8 cellular contexts compared by ENCODE assay signal in genomic region chr16:85370881-85371651, GRCh38.
A peak's percentile ranks its signal among the peaks of the same experiment; 100 is the strongest.
DNase-seq lines count a peak whose midpoint lies in the region; ATAC-seq and TF ChIP-seq lines count a peak whose summit lies in the region.
"Had no signal": no experiment of that assay in that cellular context is flagged by ENCODE, and none has a peak within 500 bp of the region (broad histone marks: within the 10 kb centered on the region; RNA-seq: fewer than 3 reads in every experiment).

No MANE protein-coding gene starts in this region.

- intact Hi-C loops in IMR-90 (cut with micrococcal nuclease) (loop anchor here (2.0 kb wide), 1 partner anchor 240 kb away; no protein-coding TSS in a partner anchor), breast epithelium (cut with DNase I; ENCODE audit: low total_unique reads) (no loop called here), transverse colon (cut with DNase I; ENCODE audit: low total_unique reads) (no loop called here)

- WGBS in IMR-90 (ENCODE audit: extremely low coverage in 2 of 2, insufficient read length in 1 of 2), 2 experiments = 75% methylated on average over 9 of the region's 28 CpGs; no CpG with 5 or more reads in 1 of the 2 experiments
- WGBS in mesenchymal stem cell = 67% methylated on average over 28 of the region's 28 CpGs
- 20 to 36% methylated on average over 2 to 19 of the region's 28 CpGs for WGBS in transverse colon (ENCODE audit: low coverage in 1 of 2), 2 donors

- CTCF ChIA-PET in IMR-90 (lab: Yijun Ruan, JAX) = interaction anchor here (1.5 kb wide), 1 partner anchor 9 kb away, joined by 4 read pairs; no protein-coding TSS in a partner anchor

- H4K20me1 ChIP-seq in IMR-90 (ENCODE audit: insufficient read depth, low read length) = peaks cover 60% of the 10 kb centered on the region

- no peak overlapping the region for H3K9ac ChIP-seq in IMR-90 (ENCODE audit: low read depth, low read length)
- peak overlapping the region; percentile 78 for H3K9ac ChIP-seq in mesenchymal stem cell (ENCODE audit: low read length)

- peak overlapping the region; percentile 78 to 94 for H2BK12ac ChIP-seq in mesenchymal stem cell (ENCODE audit: low read length in 2 of 2)

- DNase-seq in IMR-90 (no peak), breast epithelium (ENCODE audit: low spot score in 2 of 2) (peak; percentile 60 to 77), mesenchymal stem cell (peak; percentile 67), transverse colon (peak; percentile 83), cerebellum (ENCODE audit: low spot score) (no peak), Kasumi-1 (lab: John Stamatoyannopoulos, UW) (no peak)
- DNase-seq: NCI-H2029 had no signal

- no TSS peak for BruUV-seq in IMR-90 (replicated peaks; lab: Mats Ljungman, UMichigan)

- in situ Hi-C loops in IMR-90 (cut with MboI; ENCODE audit: low sequenced_read_pairs) = no loop called here
- in situ Hi-C loops in transverse colon (cut with MboI; ENCODE audit: low pct_ligation_motif_present in 1 of 4, low pct_unique_long_range_greater_than_20kb in 1 of 4, low sequenced_read_pairs in 3 of 4) = no loop called here

- TF ChIP-seq CTCF in IMR-90 (conservative IDR thresholded peaks at IDR 0.05; ENCODE audit: low read depth, low read length) (no peak), breast epithelium (IDR thresholded peaks at IDR 0.05) (no peak), transverse colon (IDR thresholded peaks at IDR 0.05) (peak in 3 of 5 experiments; percentile 16 to 41 (median 16))

- no peak overlapping the region for H2AK9ac ChIP-seq in IMR-90 (replicated peaks; ENCODE audit: low read depth, low read length, poor library complexity)

- no peak overlapping the region for H3K23ac ChIP-seq in IMR-90 (ENCODE audit: low read depth, low read length)
- H3K23ac ChIP-seq in mesenchymal stem cell (ENCODE audit: low read length in 2 of 2) = peak overlapping the region in 1 of 2 experiments; percentile 0

- H3K4me3 ChIP-seq in IMR-90 (ENCODE audit: insufficient read depth, low read depth, low read length) (no peak overlapping the region), breast epithelium (peak overlapping the region; percentile 35 to 54 (median 36)), mesenchymal stem cell (ENCODE audit: insufficient read depth in 1 of 2, low read depth in 1 of 2, low read length in 2 of 2) (peak overlapping the region in 1 of 2 experiments; percentile 64), transverse colon (peak overlapping the region in 2 of 4 donors; percentile 9 to 20)

- H4K91ac ChIP-seq in IMR-90 (ENCODE audit: insufficient read depth, low read depth, low read length) = peak overlapping the region; percentile 66; the same call in 1 of the 2 replicates
- H4K91ac ChIP-seq in mesenchymal stem cell (ENCODE audit: low read length) = peak overlapping the region; percentile 98

- no peaks in the 10 kb centered on the region for H3K27me3 ChIP-seq in IMR-90 (ENCODE audit: control insufficient read depth, insufficient read depth, low read length)
- H3K27me3 ChIP-seq in breast epithelium = no peaks in the 10 kb centered on the region
- no peaks in the 10 kb centered on the region for H3K27me3 ChIP-seq in mesenchymal stem cell (ENCODE audit: control insufficient read depth in 1 of 2, insufficient read depth in 1 of 2, low read length in 2 of 2)
- H3K27me3 ChIP-seq in transverse colon = no peaks in the 10 kb centered on the region

- H3K18ac ChIP-seq in IMR-90 (ENCODE audit: low read depth, low read length) (no peak overlapping the region), mesenchymal stem cell (ENCODE audit: low read depth in 1 of 2, low read length in 2 of 2) (peak overlapping the region; percentile 81 to 97)

- H3K79me1 ChIP-seq in IMR-90 (ENCODE audit: low read depth in 1 of 2, low read length in 2 of 2) (peaks cover 9 to 62% of the 10 kb centered on the region in 2 experiments), mesenchymal stem cell (replicated peaks; ENCODE audit: low read length, poor library complexity, severe bottlenecking) (peaks cover 26% of the 10 kb centered on the region)

- H3K4ac ChIP-seq in IMR-90 (ENCODE audit: low read depth, low read length) (no peak overlapping the region), mesenchymal stem cell (ENCODE audit: low read depth in 1 of 2, low read length in 2 of 2) (peak overlapping the region; percentile 84 to 95)

- H2BK120ac ChIP-seq in IMR-90 (ENCODE audit: low read depth, low read length) (no peak overlapping the region; the same call in 1 of the 2 replicates), mesenchymal stem cell (ENCODE audit: low read depth, low read length) (peak overlapping the region; percentile 36)

- H4K8ac ChIP-seq in IMR-90 (ENCODE audit: low read depth in 2 of 2, low read length in 2 of 2) = no peak overlapping the region
- peak overlapping the region; percentile 95 for H4K8ac ChIP-seq in mesenchymal stem cell (ENCODE audit: low read length)

- H2AK5ac ChIP-seq in IMR-90 (ENCODE audit: low read depth, low read length) = 0 out of 2 replicates have a peak overlapping the region, but pooled peaks have one; percentile 53
- no peak overlapping the region for H2AK5ac ChIP-seq in mesenchymal stem cell (ENCODE audit: low read length, severe bottlenecking)

- H3K36me3 ChIP-seq in IMR-90 (ENCODE audit: control insufficient read depth, insufficient read depth, low read length) (no peaks in the 10 kb centered on the region), breast epithelium (no peaks in the 10 kb centered on the region), mesenchymal stem cell (ENCODE audit: control insufficient read depth in 1 of 2, insufficient read depth in 2 of 2, low read depth in 1 of 2, low read length in 2 of 2) (peaks cover 0 to 13% of the 10 kb centered on the region in 2 experiments), transverse colon (no peaks in the 10 kb centered on the region)

- H3K27ac ChIP-seq in IMR-90 (ENCODE audit: insufficient read depth, low read length) (no peak overlapping the region), breast epithelium (peak overlapping the region; percentile 81 to 85), mesenchymal stem cell (ENCODE audit: low read length, poor library complexity, severe bottlenecking) (no peak overlapping the region), transverse colon (peak overlapping the region; percentile 51 to 79 (median 78))

- no peak overlapping the region for H3K14ac ChIP-seq in IMR-90 (replicated peaks; ENCODE audit: low read depth, low read length)
- peak overlapping the region in 1 of 2 experiments; percentile 88 for H3K14ac ChIP-seq in mesenchymal stem cell (ENCODE audit: low read length in 2 of 2)

- POLR2A ChIA-PET in IMR-90 (lab: Charles Lee; ENCODE audit: unreplicated experiment) = no interaction called here

- no peak for TF ChIP-seq RAD21 in IMR-90 (IDR thresholded peaks at IDR 0.05; ENCODE audit: low read length)

- H2AFZ ChIP-seq in IMR-90 (replicated peaks; ENCODE audit: low read length, poor library complexity) (peak overlapping the region; percentile 32), mesenchymal stem cell (ENCODE audit: low read depth, low read length) (no peak overlapping the region)

- dilution Hi-C loops in IMR-90 (cut with HindIII; ENCODE audit: low sequenced_read_pairs, unreplicated experiment) = no loop called here

- peaks cover 17% of the 10 kb centered on the region for H3K9me1 ChIP-seq in IMR-90 (ENCODE audit: insufficient read depth, low read length)

- H3K4me2 ChIP-seq in IMR-90 (ENCODE audit: low read depth, low read length) = no peak overlapping the region
- H3K4me2 ChIP-seq in mesenchymal stem cell (ENCODE audit: low read length, poor library complexity, severe bottlenecking) = no peak overlapping the region

- H3K4me1 ChIP-seq in IMR-90 (ENCODE audit: control insufficient read depth, insufficient read depth, low read length) (peaks cover 24% of the 10 kb centered on the region), breast epithelium (peaks cover 10 to 13% of the 10 kb centered on the region in 2 donors), mesenchymal stem cell (ENCODE audit: control insufficient read depth, insufficient read depth, low read depth, low read length) (peaks cover 37% of the 10 kb centered on the region), transverse colon (peaks cover 37 to 50% (median 43%) of the 10 kb centered on the region in 4 donors)

- TF ChIP-seq POLR2A in IMR-90 (IDR thresholded peaks at IDR 0.05; ENCODE audit: low read depth, low read length) (no peak), breast epithelium (IDR thresholded peaks at IDR 0.05) (no peak), transverse colon (IDR thresholded peaks at IDR 0.05) (peak; percentile 52)

- no peak overlapping the region for H4K5ac ChIP-seq in IMR-90 (ENCODE audit: low read depth, low read length)

- ATAC-seq in IMR-90 (ENCODE audit: low read depth) (no peak), GM18517 (IDR thresholded peaks at IDR 0.05; ENCODE audit: unreplicated experiment) (no peak)

- H3K56ac ChIP-seq in IMR-90 (ENCODE audit: extremely low read depth, insufficient read depth, low read length) = no peak overlapping the region

- no peak overlapping the region for H2BK20ac ChIP-seq in IMR-90 (ENCODE audit: low read depth, low read length)

- TF ChIP-seq EP300 in transverse colon (IDR thresholded peaks at IDR 0.05; ENCODE audit: low read depth) = no peak

- H3K9me3 ChIP-seq in IMR-90 (ENCODE audit: control insufficient read depth, insufficient read depth, low read length) (no peaks in the 10 kb centered on the region), breast epithelium (no peaks in the 10 kb centered on the region), mesenchymal stem cell (ENCODE audit: control insufficient read depth, low read length) (no peaks in the 10 kb centered on the region), transverse colon (no peaks in the 10 kb centered on the region)

- H2BK15ac ChIP-seq in IMR-90 (ENCODE audit: low read depth, low read length) (peak overlapping the region; percentile 12; the same call in 1 of the 3 replicates), mesenchymal stem cell (ENCODE audit: low read depth, poor library complexity, severe bottlenecking) (peak overlapping the region; percentile 56)

- no peak overlapping the region for H2BK5ac ChIP-seq in IMR-90 (ENCODE audit: low read depth, low read length, poor library complexity, severe bottlenecking)
- no peak overlapping the region for H2BK5ac ChIP-seq in mesenchymal stem cell (ENCODE audit: low read depth, low read length, poor library complexity, severe bottlenecking)

TF ChIP-seq in IMR-90, 13 proteins besides CTCF, POLR2A, EP300 and RAD21 (continues in another document):
- TF ChIP-seq BHLHE40 (IDR thresholded peaks at IDR 0.05; ENCODE audit: low read depth, low read length) (no peak), MAFK (IDR thresholded peaks at IDR 0.05; ENCODE audit: low read depth, low read length) (no peak), MXI1 (IDR thresholded peaks at IDR 0.05; ENCODE audit: borderline replicate concordance, low read depth, low read length) (no peak), NFE2L2 (IDR thresholded peaks at IDR 0.05; ENCODE audit: low read depth, low read length) (no peak), CHD1 (IDR thresholded peaks at IDR 0.05; ENCODE audit: low read depth, low read length) (no peak), FOS (IDR thresholded peaks at IDR 0.05; ENCODE audit: low read depth, low read length) (no peak), CEBPB (IDR thresholded peaks at IDR 0.05; ENCODE audit: low read depth, low read length) (no peak)

Comparison
In these comparisons a context has a peak if more than half of its experiments do, and no peak if none do; other contexts are left out.
1. DNase-seq: peak in breast epithelium (2 of 2), mesenchymal stem cell (single experiment) and transverse colon (single experiment); none in IMR-90 (single experiment), cerebellum (single experiment) and Kasumi-1 (0 of 2).
2. H3K27ac ChIP-seq: peak in breast epithelium (2 of 2) and transverse colon (4 of 4); none in IMR-90 (single experiment) and mesenchymal stem cell (single experiment).
3. CTCF ChIP-seq: peak in transverse colon (3 of 5); none in IMR-90 (single experiment) and breast epithelium (0 of 3).